In genomic region chr4:3943051-3943450, GRCh38 we compare ENCODE assay signal across 8 cellular contexts.
DNase-seq lines count a peak whose midpoint lies in the region; ATAC-seq and TF ChIP-seq lines count a peak whose summit lies in the region.
"Not testable (repeated sequence)": the region's sequence is repeated elsewhere in the genome, so short reads cannot be mapped to it uniquely, and the experiment has no call there.

No MANE protein-coding gene starts in this region.

- H3F3A ChIP-seq in DOHH2 (ENCODE audit: control insufficient read depth, insufficient read depth) = not testable (repeated sequence)

- not testable (repeated sequence) for H2BK15ac ChIP-seq in mesenchymal stem cell (ENCODE audit: low read depth, poor library complexity, severe bottlenecking)

- H2BK5ac ChIP-seq in mesenchymal stem cell (ENCODE audit: low read depth, low read length, poor library complexity, severe bottlenecking) = not testable (repeated sequence)

- not testable (repeated sequence) for H3K4me3 Mint-ChIP-seq in WTC11

- not testable (repeated sequence) for H3K79me1 ChIP-seq in mesenchymal stem cell (replicated peaks; ENCODE audit: low read length, poor library complexity, severe bottlenecking)

- not testable (repeated sequence) for H3K36me3 Mint-ChIP-seq in WTC11

- H4K8ac ChIP-seq in mesenchymal stem cell (ENCODE audit: low read length) = peak overlapping the region; percentile 23

- not testable (repeated sequence) for H2BK120ac ChIP-seq in mesenchymal stem cell (ENCODE audit: low read depth, low read length)

- peak overlapping the region; percentile 83 for H3K27ac Mint-ChIP-seq in WTC11

- H3K27me3 Mint-ChIP-seq in WTC11 (ENCODE audit: low read depth) = not testable (repeated sequence)

- not testable (repeated sequence) for H3K79me2 ChIP-seq in DOHH2 (ENCODE audit: control insufficient read depth, low read length); Karpas-422 (ENCODE audit: low read length); osteoblast (ENCODE audit: insufficient read depth, low read length)

- H3K4me2 ChIP-seq in DOHH2 (ENCODE audit: low read length) (peak overlapping the region; percentile 29), Karpas-422 (ENCODE audit: low read depth, low read length, poor library complexity, severe bottlenecking) (peak overlapping the region; percentile 47), osteoblast (ENCODE audit: insufficient read depth, low read length) (peak overlapping the region; percentile 32)
- H3K4me2 ChIP-seq in mesenchymal stem cell (ENCODE audit: low read length, poor library complexity, severe bottlenecking) = not testable (repeated sequence)

- H3K4me1 Mint-ChIP-seq in WTC11 = peaks cover 23% of the 10 kb centered on the region

- H2BK12ac ChIP-seq in mesenchymal stem cell (ENCODE audit: low read length in 2 of 2) = not testable (repeated sequence)

- not testable (repeated sequence) for H3K36me3 ChIP-seq in DOHH2 (ENCODE audit: control insufficient read depth, low read length); Karpas-422 (ENCODE audit: insufficient read depth, low read length); osteoblast (ENCODE audit: insufficient read depth, low read length)
- H3K36me3 ChIP-seq in mesenchymal stem cell (ENCODE audit: control insufficient read depth in 1 of 2, insufficient read depth in 2 of 2, low read depth in 1 of 2, low read length in 2 of 2) = peaks cover 5 to 13% of the 10 kb centered on the region in 2 experiments

- H3K27me3 ChIP-seq in DOHH2 (ENCODE audit: control insufficient read depth, low read length); Karpas-422 (ENCODE audit: low read length); mesenchymal stem cell (ENCODE audit: control insufficient read depth in 1 of 2, insufficient read depth in 1 of 2, low read length in 2 of 2); osteoblast (ENCODE audit: insufficient read depth, low read length): not testable (repeated sequence)

- not testable (repeated sequence) for H3K4me3 ChIP-seq in DOHH2 (ENCODE audit: low read length); Karpas-422 (ENCODE audit: low read length); fibroblast of the aortic adventitia (ENCODE audit: low read depth, low read length); mesenchymal stem cell (ENCODE audit: insufficient read depth in 1 of 2, low read depth in 1 of 2, low read length in 2 of 2); osteoblast (ENCODE audit: insufficient read depth, low read length)

- H4K20me1 ChIP-seq in DOHH2 (ENCODE audit: control insufficient read depth, insufficient read depth, low read depth, low read length); Karpas-422 (ENCODE audit: insufficient read depth, low read depth, low read length); osteoblast (ENCODE audit: insufficient read depth, low read length): not testable (repeated sequence)

- H3K4ac ChIP-seq in mesenchymal stem cell (ENCODE audit: low read depth in 1 of 2, low read length in 2 of 2) = not testable (repeated sequence)

- H3K18ac ChIP-seq in mesenchymal stem cell (ENCODE audit: low read depth in 1 of 2, low read length in 2 of 2) = not testable (repeated sequence)

- H3K9me3 ChIP-seq in DOHH2 (ENCODE audit: control insufficient read depth, insufficient read depth, low read length); Karpas-422 (ENCODE audit: low read length); mesenchymal stem cell (ENCODE audit: control insufficient read depth, low read length); osteoblast (ENCODE audit: low read depth, low read length): not testable (repeated sequence)

- 80% methylated on average over 6 of the region's 8 CpGs for WGBS in mesenchymal stem cell

- peaks cover 18% of the 10 kb centered on the region for H3K4me1 ChIP-seq in DOHH2 (ENCODE audit: control insufficient read depth, low read length)
- not testable (repeated sequence) for H3K4me1 ChIP-seq in Karpas-422 (ENCODE audit: low read length); mesenchymal stem cell (ENCODE audit: control insufficient read depth, insufficient read depth, low read depth, low read length)
- peaks cover 19% of the 10 kb centered on the region for H3K4me1 ChIP-seq in osteoblast (ENCODE audit: insufficient read depth, low read length)

- not testable (repeated sequence) for H3K9me3 Mint-ChIP-seq in WTC11

- H3K23ac ChIP-seq in mesenchymal stem cell (ENCODE audit: low read length in 2 of 2) = not testable (repeated sequence)

- DNase-seq in AG08395 (ENCODE audit: low spot score) (peak; percentile 6), fibroblast of the aortic adventitia (ENCODE audit: low read depth) (peak; percentile 20), osteoblast (ENCODE audit: insufficient read length, low spot score, missing footprints) (peak; percentile 27), stromal cell of bone marrow (ENCODE audit: low read depth) (peak; percentile 31)
- not testable (repeated sequence) for DNase-seq in Karpas-422; WTC11 (ENCODE audit: low spot score); mesenchymal stem cell

- H2AK5ac ChIP-seq in mesenchymal stem cell (ENCODE audit: low read length, severe bottlenecking) = not testable (repeated sequence)

- POLR2A ChIA-PET in WTC11 (lab: Charles Lee) = not testable (repeated sequence)

- ATAC-seq in WTC11 = not testable (repeated sequence)

- not testable (repeated sequence) for H3K9ac ChIP-seq in Karpas-422 (ENCODE audit: low read length); mesenchymal stem cell (ENCODE audit: low read length)

- not testable (repeated sequence) for H3K9me2 ChIP-seq in DOHH2 (replicated peaks; ENCODE audit: control insufficient read depth, low read length); Karpas-422 (replicated peaks; ENCODE audit: insufficient read depth, low read length)

- H4K91ac ChIP-seq in mesenchymal stem cell (ENCODE audit: low read length) = not testable (repeated sequence)

- not testable (repeated sequence) for H3K27ac ChIP-seq in DOHH2 (ENCODE audit: low read depth, low read length); Karpas-422 (ENCODE audit: low read length); mesenchymal stem cell (ENCODE audit: low read length, poor library complexity, severe bottlenecking)
- peak overlapping the region; percentile 56 for H3K27ac ChIP-seq in osteoblast (ENCODE audit: low read depth, low read length)

- CTCF ChIA-PET in WTC11 (lab: Charles Lee) = interaction anchor here (0.6 to 1.8 kb wide), 27 partner anchors 11 to 508 kb away, joined by 3 to 13 read pairs (median 3); no protein-coding TSS in a partner anchor

- not testable (repeated sequence) for H3K14ac ChIP-seq in mesenchymal stem cell (ENCODE audit: low read length in 2 of 2)

- TF ChIP-seq CTCF in DOHH2 (IDR thresholded peaks at IDR 0.05; ENCODE audit: low read depth, low read length, poor library complexity, severe bottlenecking); WTC11 (IDR thresholded peaks at IDR 0.05); fibroblast of the aortic adventitia (IDR thresholded peaks at IDR 0.05; ENCODE audit: insufficient read depth, low read length); osteoblast (IDR thresholded peaks at IDR 0.05; ENCODE audit: extremely low read depth, low read depth, low read length): not testable (repeated sequence)

- not testable (repeated sequence) for H2AFZ ChIP-seq in Karpas-422 (ENCODE audit: low read length); mesenchymal stem cell (ENCODE audit: low read depth, low read length); osteoblast (ENCODE audit: low read length)
